8 cellular contexts compared by ENCODE assay signal in the genomic region with DNA sequence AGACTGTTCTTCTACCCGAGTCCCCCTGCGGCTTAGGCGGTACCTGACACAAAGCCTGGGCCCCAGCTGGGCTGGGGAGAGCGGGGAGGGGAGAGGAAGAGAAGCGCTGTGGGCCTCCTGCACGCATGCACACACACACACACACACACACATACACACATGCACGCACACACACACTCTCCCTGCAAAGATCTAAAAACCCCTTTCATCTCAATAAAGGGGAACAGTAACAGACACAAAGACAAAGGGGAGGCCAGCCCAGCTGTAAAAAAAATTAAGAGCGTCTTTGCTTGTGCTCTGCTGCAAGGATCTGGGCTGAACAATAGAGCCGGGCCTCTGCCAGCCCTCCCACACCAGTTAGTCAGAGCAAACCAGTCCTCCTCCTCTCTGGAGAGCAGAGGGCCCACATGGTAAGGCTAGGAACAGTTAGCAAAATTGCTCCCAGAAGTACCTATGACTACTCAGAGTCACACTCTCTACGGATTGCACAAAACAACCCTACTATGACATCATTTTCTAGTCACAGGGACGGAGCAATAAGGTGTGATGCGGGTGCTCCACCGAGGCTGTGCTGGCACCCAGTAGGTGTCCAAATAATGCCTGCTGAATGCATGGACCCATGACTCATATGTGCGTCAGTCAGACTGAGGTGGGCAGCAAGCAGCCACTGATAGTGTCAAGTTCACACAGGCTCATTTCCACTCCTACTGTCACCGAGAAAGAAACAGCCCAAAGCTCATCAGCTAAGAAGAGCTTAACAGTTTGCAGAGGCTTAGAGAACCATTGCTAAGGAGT. TPM values are rescaled to one million over a fixed set of nuclear protein-coding genes. Genes with fewer than 3 reads are reported as not detected.
DNase-seq lines count a peak whose midpoint lies in the region; ATAC-seq and TF ChIP-seq lines count a peak whose summit lies in the region.

No MANE protein-coding gene starts in this region.

- no peak for TF ChIP-seq CTCF in GM13976 (IDR thresholded peaks at IDR 0.05; ENCODE audit: borderline replicate concordance, control extremely low read depth, extremely low read depth, insufficient read depth, missing control alignments)
- no peak for TF ChIP-seq CTCF in PC-9 (conservative IDR thresholded peaks at IDR 0.05)
- no peak for TF ChIP-seq CTCF in osteoblast (IDR thresholded peaks at IDR 0.05; ENCODE audit: extremely low read depth, low read depth, low read length)

- POLR2A ChIA-PET in PC-9 (lab: Charles Lee; ENCODE audit: unreplicated experiment), result no interaction called here

- H4K20me1 ChIP-seq in PC-9 (ENCODE audit: insufficient read depth) (no peaks in the 10 kb centered on the region), osteoblast (ENCODE audit: insufficient read depth, low read length) (peaks cover 18% of the 10 kb centered on the region)

- peaks cover 38% of the 10 kb centered on the region for H3K36me3 Mint-ChIP-seq in activated T-helper 17 cell treated with anti-CD3 and anti-CD28 coated beads, Interleukin-2, amount 50 U/mL, for 72 hours (ENCODE audit: low read depth)

- CTCF ChIA-PET in PC-9 (lab: Charles Lee), result interaction anchor here (0.5 to 0.6 kb wide), 2 partner anchors 294 to 548 kb away, joined by 3 read pairs; no protein-coding TSS in a partner anchor

- DNase-seq in GM13976 (ENCODE audit: low spot score) (peak; percentile 52), PC-9 (peak; percentile 50 to 90), fibroblast of the conjunctiva (ENCODE audit: low read depth) (peak; percentile 83), osteoblast (ENCODE audit: insufficient read length, low spot score, missing footprints) (peak; percentile 94), left lobe of liver (ENCODE audit: low spot score) (no peak)

- H3K4me3 Mint-ChIP-seq in activated T-helper 17 cell treated with anti-CD3 and anti-CD28 coated beads, Interleukin-2, amount 50 U/mL, for 72 hours, result peak overlapping the region; percentile 88

- H3K9me3 ChIP-seq in PC-9 (ENCODE audit: insufficient read depth, low read depth) (no peaks in the 10 kb centered on the region), osteoblast (ENCODE audit: low read depth, low read length) (no peaks in the 10 kb centered on the region), thymus (ENCODE audit: control insufficient read depth) (no peaks in the 10 kb centered on the region)

- H3K4me1 ChIP-seq in PC-9 (replicated peaks; ENCODE audit: insufficient read depth), result peaks cover 72% of the 10 kb centered on the region
- H3K4me1 ChIP-seq in osteoblast (ENCODE audit: insufficient read depth, low read length), result peaks cover 84% of the 10 kb centered on the region
- H3K4me1 ChIP-seq in thymus (ENCODE audit: control insufficient read depth, insufficient read depth, low read length), result peaks cover 60% of the 10 kb centered on the region

- H3K4me3 ChIP-seq in PC-9, result peak overlapping the region; percentile 27; the same call in 1 of the 2 replicates
- peak overlapping the region; percentile 59 for H3K4me3 ChIP-seq in osteoblast (ENCODE audit: insufficient read depth, low read length)
- H3K4me3 ChIP-seq in thymus (ENCODE audit: low read length), result peak overlapping the region; percentile 37

- H2AFZ ChIP-seq in PC-9, result no peak overlapping the region
- no peak overlapping the region for H2AFZ ChIP-seq in osteoblast (ENCODE audit: low read length)

- in situ Hi-C loops in GM13976 (cut with MboI; ENCODE audit: low sequenced_read_pairs, unreplicated experiment), result no loop called here

- no peaks in the 10 kb centered on the region for H3K27me3 Mint-ChIP-seq in activated T-helper 17 cell treated with anti-CD3 and anti-CD28 coated beads, Interleukin-2, amount 50 U/mL, for 72 hours

- ATAC-seq in HG02981 (IDR thresholded peaks at IDR 0.05; ENCODE audit: unreplicated experiment) (peak; percentile 40), left lobe of liver (no peak)
- peak; percentile 90 for ATAC-seq in activated T-helper 17 cell treated with anti-CD3 and anti-CD28 coated beads, Interleukin-2, amount 50 U/mL, for 72 hours (replicated peaks)

- H3K27ac ChIP-seq in PC-9, result peak overlapping the region; percentile 95
- H3K27ac ChIP-seq in osteoblast (ENCODE audit: low read depth, low read length), result peak overlapping the region; percentile 98
- H3K27ac ChIP-seq in thymus (ENCODE audit: low read depth), result peak overlapping the region; percentile 88

- peaks cover 50% of the 10 kb centered on the region for H3F3A ChIP-seq in PC-9 (ENCODE audit: insufficient read depth, low read depth)

- BruUV-seq in PC-9 (replicated peaks; lab: Mats Ljungman, UMichigan), result no TSS peak

- H3K79me2 ChIP-seq in PC-9 (ENCODE audit: low read depth), result peaks cover 89% of the 10 kb centered on the region
- H3K79me2 ChIP-seq in osteoblast (ENCODE audit: insufficient read depth, low read length), result peaks cover 82% of the 10 kb centered on the region

- H3K9me3 Mint-ChIP-seq in activated T-helper 17 cell treated with anti-CD3 and anti-CD28 coated beads, Interleukin-2, amount 50 U/mL, for 72 hours, result no peaks in the 10 kb centered on the region

- no peaks in the 10 kb centered on the region for H3K36me3 ChIP-seq in PC-9 (ENCODE audit: low read depth)
- peaks cover 22% of the 10 kb centered on the region for H3K36me3 ChIP-seq in osteoblast (ENCODE audit: insufficient read depth, low read length)
- H3K36me3 ChIP-seq in thymus (ENCODE audit: control insufficient read depth, insufficient read depth), result peaks cover 10% of the 10 kb centered on the region

- H3K4me2 ChIP-seq in PC-9 (peak overlapping the region; percentile 65), osteoblast (ENCODE audit: insufficient read depth, low read length) (peak overlapping the region; percentile 86)

- WGBS in thymus, result 23% methylated on average over 15 of the region's 15 CpGs

- intact Hi-C loops in PC-9 (cut with micrococcal nuclease; ENCODE audit: unreplicated experiment), result loop anchor here (1.0 kb wide), 1 partner anchor 8 kb away; no protein-coding TSS in a partner anchor

- peak overlapping the region; percentile 97 for H3K27ac Mint-ChIP-seq in activated T-helper 17 cell treated with anti-CD3 and anti-CD28 coated beads, Interleukin-2, amount 50 U/mL, for 72 hours

- H3K4me1 Mint-ChIP-seq in activated T-helper 17 cell treated with anti-CD3 and anti-CD28 coated beads, Interleukin-2, amount 50 U/mL, for 72 hours, result peaks cover 67% of the 10 kb centered on the region

- H3K27me3 ChIP-seq in PC-9 (ENCODE audit: insufficient read depth, low read depth) (no peaks in the 10 kb centered on the region), osteoblast (ENCODE audit: insufficient read depth, low read length) (no peaks in the 10 kb centered on the region), thymus (ENCODE audit: control insufficient read depth, insufficient read depth) (no peaks in the 10 kb centered on the region)

- H3K9me2 ChIP-seq in PC-9 (ENCODE audit: insufficient read depth), result no peaks in the 10 kb centered on the region

RNA-seq across cellular contexts. Expression of a gene that starts 9.2 kb away (rescaled TPM):
- total RNA-seq in PC-9 (2021) (6.7 and 8.5 TPM in 2 replicates), osteoblast (14.8 and 16.5 TPM in 2 replicates), left lobe of liver (4.5 TPM)
- total RNA-seq in activated T-helper 17 cell treated with anti-CD3 and anti-CD28 coated beads, Interleukin-2, amount 50 U/mL, for 72 hours, result 10 to 100 TPM; 10.1 to 19.1 TPM
- polyA plus RNA-seq in thymus, result 13.6 TPM

RNA-seq across cellular contexts. Expression of a gene that starts 24.5 kb away (rescaled TPM):
- 0.15 and 0.31 TPM in 2 replicates for total RNA-seq in PC-9 (2021)
- 1 to 10 TPM; 1.3 to 2.2 TPM for total RNA-seq in activated T-helper 17 cell treated with anti-CD3 and anti-CD28 coated beads, Interleukin-2, amount 50 U/mL, for 72 hours
- total RNA-seq in osteoblast, result 0.36 and 0.59 TPM in 2 replicates
- polyA plus RNA-seq in thymus, result 0.34 TPM
- total RNA-seq in left lobe of liver, result 0.15 TPM
